11 cellular contexts compared by ENCODE assay signal in the genomic region with DNA sequence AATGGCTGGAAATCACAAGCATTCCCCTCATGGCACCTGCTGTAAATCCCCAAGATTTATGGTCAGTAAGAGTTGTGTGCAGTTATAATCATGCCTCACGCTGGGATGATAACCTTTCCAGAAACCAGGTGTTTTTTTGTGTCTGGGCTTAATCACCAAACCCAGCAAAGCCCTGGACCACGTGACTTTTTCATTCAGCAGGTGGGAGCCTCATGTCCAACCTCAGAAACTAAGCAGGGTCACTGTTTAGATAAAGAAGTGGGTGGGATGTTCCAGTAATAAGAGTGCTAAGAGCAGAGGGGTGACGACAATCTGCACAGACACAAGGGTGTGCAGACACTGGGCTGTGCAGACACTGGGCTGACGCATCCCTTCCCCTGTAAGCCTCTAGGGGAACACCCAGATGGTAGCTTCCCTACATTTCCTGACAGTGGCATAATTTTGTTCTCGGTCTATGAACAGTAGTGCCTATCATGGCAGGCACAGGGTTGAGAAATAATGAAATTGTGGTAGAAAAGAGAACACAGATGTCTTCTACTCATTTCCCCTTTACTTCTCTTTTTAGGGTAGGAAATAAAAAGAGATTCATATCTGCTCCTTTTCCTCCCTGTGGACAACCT.
DNase-seq lines count a peak whose midpoint lies in the region; ATAC-seq and TF ChIP-seq lines count a peak whose summit lies in the region.
"Had no signal": no experiment of that assay in that cellular context is flagged by ENCODE, and none has a peak within 500 bp of the region (broad histone marks: within the 10 kb centered on the region; RNA-seq: fewer than 3 reads in every experiment).

No MANE protein-coding gene starts in this region.

- H3K27me3 ChIP-seq in GM23248 (replicated peaks; ENCODE audit: insufficient read depth) = peaks cover 34% of the 10 kb centered on the region
- no peaks in the 10 kb centered on the region for H3K27me3 ChIP-seq in uterus
- H3K27me3 ChIP-seq: adrenal gland had no signal

- ATAC-seq in stimulated activated memory B cell treated with anti-CD40 and anti-IgM and Interleukin-4, amounts not matched to agents 10 μg/mL and 1 μg/mL and 100 μg/mL, for 72 hours = peak; percentile 75
- no peak for ATAC-seq in GM21825 (IDR thresholded peaks at IDR 0.05; ENCODE audit: unreplicated experiment)

- H3K9me3 Mint-ChIP-seq in stimulated activated memory B cell treated with anti-CD40 and anti-IgM and Interleukin-4, amounts not matched to agents 10 μg/mL and 1 μg/mL and 100 μg/mL, for 72 hours = no peaks in the 10 kb centered on the region

- no peaks in the 10 kb centered on the region for H4K20me1 ChIP-seq in GM23248 (ENCODE audit: insufficient read depth)

- H3K9ac ChIP-seq in GM23248 = no peak overlapping the region

- no peak overlapping the region for H3K4me3 Mint-ChIP-seq in stimulated activated memory B cell treated with anti-CD40 and anti-IgM and Interleukin-4, amounts not matched to agents 10 μg/mL and 1 μg/mL and 100 μg/mL, for 72 hours

- no peak overlapping the region for H3K4me2 ChIP-seq in GM23248 (ENCODE audit: unreplicated experiment)

- no peaks in the 10 kb centered on the region for H3K27me3 Mint-ChIP-seq in stimulated activated memory B cell treated with anti-CD40 and anti-IgM and Interleukin-4, amounts not matched to agents 10 μg/mL and 1 μg/mL and 100 μg/mL, for 72 hours

- DNase-seq in GM23248 (peak; percentile 10), NB4 (ENCODE audit: low read depth) (peak; percentile 72), SHP77 (lab: John Stamatoyannopoulos, UW) (peak; percentile 81 to 82), ureter (ENCODE audit: low spot score) (no peak), uterus (no peak)
- DNase-seq: dorsolateral prefrontal cortex, kidney glomerular epithelial cell, T-helper 9 cell had no signal

- intact Hi-C loops in uterus (cut with DNase I; ENCODE audit: low total_unique reads) = no loop called here

- H2AFZ ChIP-seq in GM23248 = no peak overlapping the region

- H3K27ac ChIP-seq in GM23248 = no peak overlapping the region
- H3K27ac ChIP-seq in uterus = no peak overlapping the region
- H3K27ac ChIP-seq: dorsolateral prefrontal cortex had no signal

- H3K9me3 ChIP-seq in GM23248 (ENCODE audit: low read depth) (no peaks in the 10 kb centered on the region), uterus (no peaks in the 10 kb centered on the region)
- H3K9me3 ChIP-seq: adrenal gland had no signal

- H3F3A ChIP-seq in GM23248 (ENCODE audit: insufficient read depth) = no peaks in the 10 kb centered on the region

- no peak overlapping the region for H3K27ac Mint-ChIP-seq in stimulated activated memory B cell treated with anti-CD40 and anti-IgM and Interleukin-4, amounts not matched to agents 10 μg/mL and 1 μg/mL and 100 μg/mL, for 72 hours

- H3K4me3 ChIP-seq in GM23248 (no peak overlapping the region), NB4 (ENCODE audit: low read depth, low read length) (no peak overlapping the region), uterus (no peak overlapping the region)
- H3K4me3 ChIP-seq: adrenal gland, dorsolateral prefrontal cortex had no signal

- H3K36me3 ChIP-seq in GM23248 (ENCODE audit: low read depth) (no peaks in the 10 kb centered on the region), uterus (no peaks in the 10 kb centered on the region)
- H3K36me3 ChIP-seq: adrenal gland had no signal

- no peaks in the 10 kb centered on the region for H3K79me2 ChIP-seq in GM23248 (ENCODE audit: insufficient read depth)

- H3K9me2 ChIP-seq in GM23248 (ENCODE audit: insufficient read depth) = no peaks in the 10 kb centered on the region

- H3K4me1 Mint-ChIP-seq in stimulated activated memory B cell treated with anti-CD40 and anti-IgM and Interleukin-4, amounts not matched to agents 10 μg/mL and 1 μg/mL and 100 μg/mL, for 72 hours = no peaks in the 10 kb centered on the region

- TF ChIP-seq POLR2A in NB4 (IDR thresholded peaks at IDR 0.05; ENCODE audit: extremely low read depth, insufficient read length) = no peak
- no peak for TF ChIP-seq POLR2A in uterus (IDR thresholded peaks at IDR 0.05)

- in situ Hi-C loops in GM23248 (cut with MboI) = no loop called here

- no peaks in the 10 kb centered on the region for H3K36me3 Mint-ChIP-seq in stimulated activated memory B cell treated with anti-CD40 and anti-IgM and Interleukin-4, amounts not matched to agents 10 μg/mL and 1 μg/mL and 100 μg/mL, for 72 hours

- TF ChIP-seq CTCF in NB4 (IDR thresholded peaks at IDR 0.05; ENCODE audit: low read depth, low read length) (peak; percentile 23), uterus (IDR thresholded peaks at IDR 0.05) (no peak)

- 50 to 59% methylated on average over 5 of the region's 5 CpGs for WGBS in GM23248 (ENCODE audit: low coverage in 1 of 2, low lambda C conversion rate in 2 of 2, missing lambda C conversion rate in 2 of 2), 2 experiments

- H3K4me1 ChIP-seq in GM23248 (ENCODE audit: insufficient read depth) (no peaks in the 10 kb centered on the region), uterus (no peaks in the 10 kb centered on the region)
- H3K4me1 ChIP-seq: adrenal gland had no signal

Comparison
In these comparisons a context has a peak if more than half of its experiments do, and no peak if none do; other contexts are left out.
1. DNase-seq: peak in GM23248 (single experiment), NB4 (single experiment) and SHP77 (2 of 2); none in ureter (single experiment) and uterus (0 of 2).